ENCODE assay signal across 1 cellular context in genomic region chr1:169312084-169312954, GRCh38.
A peak's percentile ranks its signal among the peaks of the same experiment; 100 is the strongest.
TF ChIP-seq lines count a peak whose summit lies in the region.

No MANE protein-coding gene starts in this region.

TF ChIP-seq in K562, 482 proteins besides CTCF, POLR2A, EP300 and RAD21 (continued from another document and continues in another):
- TF ChIP-seq FOXJ2 (tag; IDR thresholded peaks at IDR 0.05) = no peak
- TF ChIP-seq NCOR1 (IDR thresholded peaks at IDR 0.05) = peak; percentile 40; the same call in 1 of the 2 replicates
- TF ChIP-seq BRD9 (IDR thresholded peaks at IDR 0.05; ENCODE audit: low read depth, partially characterized antibody) = no peak
- TF ChIP-seq, protein P1, sequence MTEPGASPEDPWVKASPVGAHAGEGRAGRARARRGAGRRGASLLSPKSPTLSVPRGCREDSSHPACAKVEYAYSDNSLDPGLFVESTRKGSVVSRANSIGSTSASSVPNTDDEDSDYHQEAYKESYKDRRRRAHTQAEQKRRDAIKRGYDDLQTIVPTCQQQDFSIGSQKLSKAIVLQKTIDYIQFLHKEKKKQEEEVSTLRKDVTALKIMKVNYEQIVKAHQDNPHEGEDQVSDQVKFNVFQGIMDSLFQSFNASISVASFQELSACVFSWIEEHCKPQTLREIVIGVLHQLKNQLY (CRISPR knock-in tag; conservative IDR thresholded peaks at IDR 0.05) = no peak
- TF ChIP-seq GTF2B (IDR thresholded peaks at IDR 0.05; ENCODE audit: extremely low read depth, insufficient read length) = no peak
- TF ChIP-seq RUNX1 (IDR thresholded peaks at IDR 0.05; ENCODE audit: low read depth) = no peak; the same call in 1 of the 2 replicates
- TF ChIP-seq KAT2B (IDR thresholded peaks at IDR 0.05; ENCODE audit: low read depth, low read length) = no peak
- TF ChIP-seq PTBP1 (IDR thresholded peaks at IDR 0.05; ENCODE audit: low read depth, low read length) = no peak
- TF ChIP-seq MTA2 (IDR thresholded peaks at IDR 0.05; ENCODE audit: low read depth) = no peak; the same call in 1 of the 2 replicates
- TF ChIP-seq HMG20B (CRISPR knock-in tag; IDR thresholded peaks at IDR 0.05) = no peak
- no peak for TF ChIP-seq ESRRB (CRISPR knock-in tag; IDR thresholded peaks at IDR 0.05; ENCODE audit: borderline replicate concordance)
- peak; percentile 98 for TF ChIP-seq SMARCA4 (IDR thresholded peaks at IDR 0.05)
- no peak for TF ChIP-seq HNRNPUL1 (IDR thresholded peaks at IDR 0.05; ENCODE audit: low read length)
- TF ChIP-seq SPI1 (IDR thresholded peaks at IDR 0.05; ENCODE audit: borderline replicate concordance, low read depth, low read length) = no peak
- no peak for TF ChIP-seq SP2 (IDR thresholded peaks at IDR 0.05; ENCODE audit: extremely low read depth, low read depth, low read length, poor library complexity, severe bottlenecking)
- TF ChIP-seq DDX20 (tag; IDR thresholded peaks at IDR 0.05; ENCODE audit: low read depth) = no peak
- TF ChIP-seq ZNF583 (CRISPR knock-in tag; IDR thresholded peaks at IDR 0.05) = no peak
- no peak for TF ChIP-seq SUPT5H (IDR thresholded peaks at IDR 0.05)
- TF ChIP-seq AFF4 (CRISPR knock-in tag; IDR thresholded peaks at IDR 0.05) = peak; percentile 75; the same call in 1 of the 2 replicates
- TF ChIP-seq LCOR (CRISPR knock-in tag; IDR thresholded peaks at IDR 0.05) = peak; percentile 74; the same call in 1 of the 2 replicates
- TF ChIP-seq, protein P2, sequence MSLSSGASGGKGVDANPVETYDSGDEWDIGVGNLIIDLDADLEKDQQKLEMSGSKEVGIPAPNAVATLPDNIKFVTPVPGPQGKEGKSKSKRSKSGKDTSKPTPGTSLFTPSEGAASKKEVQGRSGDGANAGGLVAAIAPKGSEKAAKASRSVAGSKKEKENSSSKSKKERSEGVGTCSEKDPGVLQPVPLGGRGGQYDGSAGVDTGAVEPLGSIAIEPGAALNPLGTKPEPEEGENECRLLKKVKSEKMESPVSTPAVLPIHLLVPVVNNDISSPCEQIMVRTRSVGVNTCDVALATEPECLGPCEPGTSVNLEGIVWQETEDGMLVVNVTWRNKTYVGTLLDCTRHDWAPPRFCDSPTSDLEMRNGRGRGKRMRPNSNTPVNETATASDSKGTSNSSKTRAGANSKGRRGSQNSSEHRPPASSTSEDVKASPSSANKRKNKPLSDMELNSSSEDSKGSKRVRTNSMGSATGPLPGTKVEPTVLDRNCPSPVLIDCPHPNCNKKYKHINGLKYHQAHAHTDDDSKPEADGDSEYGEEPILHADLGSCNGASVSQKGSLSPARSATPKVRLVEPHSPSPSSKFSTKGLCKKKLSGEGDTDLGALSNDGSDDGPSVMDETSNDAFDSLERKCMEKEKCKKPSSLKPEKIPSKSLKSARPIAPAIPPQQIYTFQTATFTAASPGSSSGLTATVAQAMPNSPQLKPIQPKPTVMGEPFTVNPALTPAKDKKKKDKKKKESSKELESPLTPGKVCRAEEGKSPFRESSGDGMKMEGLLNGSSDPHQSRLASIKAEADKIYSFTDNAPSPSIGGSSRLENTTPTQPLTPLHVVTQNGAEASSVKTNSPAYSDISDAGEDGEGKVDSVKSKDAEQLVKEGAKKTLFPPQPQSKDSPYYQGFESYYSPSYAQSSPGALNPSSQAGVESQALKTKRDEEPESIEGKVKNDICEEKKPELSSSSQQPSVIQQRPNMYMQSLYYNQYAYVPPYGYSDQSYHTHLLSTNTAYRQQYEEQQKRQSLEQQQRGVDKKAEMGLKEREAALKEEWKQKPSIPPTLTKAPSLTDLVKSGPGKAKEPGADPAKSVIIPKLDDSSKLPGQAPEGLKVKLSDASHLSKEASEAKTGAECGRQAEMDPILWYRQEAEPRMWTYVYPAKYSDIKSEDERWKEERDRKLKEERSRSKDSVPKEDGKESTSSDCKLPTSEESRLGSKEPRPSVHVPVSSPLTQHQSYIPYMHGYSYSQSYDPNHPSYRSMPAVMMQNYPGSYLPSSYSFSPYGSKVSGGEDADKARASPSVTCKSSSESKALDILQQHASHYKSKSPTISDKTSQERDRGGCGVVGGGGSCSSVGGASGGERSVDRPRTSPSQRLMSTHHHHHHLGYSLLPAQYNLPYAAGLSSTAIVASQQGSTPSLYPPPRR (CRISPR knock-in tag; IDR thresholded peaks at IDR 0.05; ENCODE audit: borderline replicate concordance) = no peak
- TF ChIP-seq MAFK (IDR thresholded peaks at IDR 0.05; ENCODE audit: low read length) = peak; percentile 76
- TF ChIP-seq E2F3 (CRISPR knock-in tag; IDR thresholded peaks at IDR 0.05) = no peak
- no peak for TF ChIP-seq CBX8 (IDR thresholded peaks at IDR 0.05; ENCODE audit: borderline replicate concordance, extremely low read depth, low read depth, low read length, poor library complexity, severe bottlenecking)
- TF ChIP-seq BACH1 (tag; IDR thresholded peaks at IDR 0.05) = peak; percentile 84
- TF ChIP-seq ATF1 (CRISPR knock-in tag; IDR thresholded peaks at IDR 0.05) = no peak
- TF ChIP-seq ATF1 (tag; IDR thresholded peaks at IDR 0.05) = peak; percentile 70
- TF ChIP-seq CEBPG (CRISPR knock-in tag; IDR thresholded peaks at IDR 0.05) = peak; percentile 48; the same call in 1 of the 2 replicates
- peak; percentile 49 to 68 for TF ChIP-seq CEBPG (tag; conservative IDR thresholded peaks at IDR 0.05 in 1 of 2, IDR thresholded peaks at IDR 0.05 in 1 of 2)
- TF ChIP-seq SIN3B (IDR thresholded peaks at IDR 0.05; ENCODE audit: low read depth) = no peak
- TF ChIP-seq ZNF140 (CRISPR knock-in tag; IDR thresholded peaks at IDR 0.05) = no peak
- TF ChIP-seq TBL1XR1 (IDR thresholded peaks at IDR 0.05; ENCODE audit: low read length in 2 of 2) = no peak; a peak in 1 of 4 replicates
- no peak for TF ChIP-seq SMAD1 (IDR thresholded peaks at IDR 0.05; ENCODE audit: low read depth, low read length, partially characterized antibody)
- TF ChIP-seq CSDE1 (IDR thresholded peaks at IDR 0.05) = no peak
- TF ChIP-seq HOMEZ (CRISPR knock-in tag; IDR thresholded peaks at IDR 0.05) = no peak
- TF ChIP-seq ARNT (IDR thresholded peaks at IDR 0.05) = no peak; a peak in 1 of 4 replicates
- peak; percentile 11 for TF ChIP-seq HMGN3 (IDR thresholded peaks at IDR 0.05; ENCODE audit: borderline replicate concordance, extremely low read depth, insufficient read length, low read depth, low read length)
- no peak for TF ChIP-seq ILF3 (IDR thresholded peaks at IDR 0.05; ENCODE audit: borderline replicate concordance)
- no peak for TF ChIP-seq ZNF699 (CRISPR knock-in tag; IDR thresholded peaks at IDR 0.05; ENCODE audit: insufficient replicate concordance)
- TF ChIP-seq IFI16 (CRISPR knock-in tag; IDR thresholded peaks at IDR 0.05) = no peak
- TF ChIP-seq, protein P3, sequence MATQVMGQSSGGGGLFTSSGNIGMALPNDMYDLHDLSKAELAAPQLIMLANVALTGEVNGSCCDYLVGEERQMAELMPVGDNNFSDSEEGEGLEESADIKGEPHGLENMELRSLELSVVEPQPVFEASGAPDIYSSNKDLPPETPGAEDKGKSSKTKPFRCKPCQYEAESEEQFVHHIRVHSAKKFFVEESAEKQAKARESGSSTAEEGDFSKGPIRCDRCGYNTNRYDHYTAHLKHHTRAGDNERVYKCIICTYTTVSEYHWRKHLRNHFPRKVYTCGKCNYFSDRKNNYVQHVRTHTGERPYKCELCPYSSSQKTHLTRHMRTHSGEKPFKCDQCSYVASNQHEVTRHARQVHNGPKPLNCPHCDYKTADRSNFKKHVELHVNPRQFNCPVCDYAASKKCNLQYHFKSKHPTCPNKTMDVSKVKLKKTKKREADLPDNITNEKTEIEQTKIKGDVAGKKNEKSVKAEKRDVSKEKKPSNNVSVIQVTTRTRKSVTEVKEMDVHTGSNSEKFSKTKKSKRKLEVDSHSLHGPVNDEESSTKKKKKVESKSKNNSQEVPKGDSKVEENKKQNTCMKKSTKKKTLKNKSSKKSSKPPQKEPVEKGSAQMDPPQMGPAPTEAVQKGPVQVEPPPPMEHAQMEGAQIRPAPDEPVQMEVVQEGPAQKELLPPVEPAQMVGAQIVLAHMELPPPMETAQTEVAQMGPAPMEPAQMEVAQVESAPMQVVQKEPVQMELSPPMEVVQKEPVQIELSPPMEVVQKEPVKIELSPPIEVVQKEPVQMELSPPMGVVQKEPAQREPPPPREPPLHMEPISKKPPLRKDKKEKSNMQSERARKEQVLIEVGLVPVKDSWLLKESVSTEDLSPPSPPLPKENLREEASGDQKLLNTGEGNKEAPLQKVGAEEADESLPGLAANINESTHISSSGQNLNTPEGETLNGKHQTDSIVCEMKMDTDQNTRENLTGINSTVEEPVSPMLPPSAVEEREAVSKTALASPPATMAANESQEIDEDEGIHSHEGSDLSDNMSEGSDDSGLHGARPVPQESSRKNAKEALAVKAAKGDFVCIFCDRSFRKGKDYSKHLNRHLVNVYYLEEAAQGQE (CRISPR knock-in tag; IDR thresholded peaks at IDR 0.05; ENCODE audit: low read depth) = peak; percentile 70; the same call in 1 of the 2 replicates
- peak; percentile 56 for TF ChIP-seq RNF2 (IDR thresholded peaks at IDR 0.05)
- no peak for TF ChIP-seq ZKSCAN1 (IDR thresholded peaks at IDR 0.05; ENCODE audit: low read depth, low read length)
- TF ChIP-seq, protein P4, sequence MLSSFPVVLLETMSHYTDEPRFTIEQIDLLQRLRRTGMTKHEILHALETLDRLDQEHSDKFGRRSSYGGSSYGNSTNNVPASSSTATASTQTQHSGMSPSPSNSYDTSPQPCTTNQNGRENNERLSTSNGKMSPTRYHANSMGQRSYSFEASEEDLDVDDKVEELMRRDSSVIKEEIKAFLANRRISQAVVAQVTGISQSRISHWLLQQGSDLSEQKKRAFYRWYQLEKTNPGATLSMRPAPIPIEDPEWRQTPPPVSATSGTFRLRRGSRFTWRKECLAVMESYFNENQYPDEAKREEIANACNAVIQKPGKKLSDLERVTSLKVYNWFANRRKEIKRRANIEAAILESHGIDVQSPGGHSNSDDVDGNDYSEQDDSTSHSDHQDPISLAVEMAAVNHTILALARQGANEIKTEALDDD (IDR thresholded peaks at IDR 0.05) = peak; percentile 81; the same call in 1 of the 2 replicates
- TF ChIP-seq ESRRA (IDR thresholded peaks at IDR 0.05; ENCODE audit: borderline replicate concordance, low read depth) = peak; percentile 96; the same call in 1 of the 2 replicates
- TF ChIP-seq ZNF584 (CRISPR knock-in tag; IDR thresholded peaks at IDR 0.05; ENCODE audit: low read depth) = no peak
- no peak for TF ChIP-seq GTF3C2 (IDR thresholded peaks at IDR 0.05; ENCODE audit: borderline replicate concordance, extremely low read depth, insufficient read length)
- no peak for TF ChIP-seq HNRNPK (IDR thresholded peaks at IDR 0.05; ENCODE audit: low read depth, low read length, poor library complexity, severe bottlenecking)
